Comparison of ENCODE assay signal across 9 cellular contexts in the genomic region with DNA sequence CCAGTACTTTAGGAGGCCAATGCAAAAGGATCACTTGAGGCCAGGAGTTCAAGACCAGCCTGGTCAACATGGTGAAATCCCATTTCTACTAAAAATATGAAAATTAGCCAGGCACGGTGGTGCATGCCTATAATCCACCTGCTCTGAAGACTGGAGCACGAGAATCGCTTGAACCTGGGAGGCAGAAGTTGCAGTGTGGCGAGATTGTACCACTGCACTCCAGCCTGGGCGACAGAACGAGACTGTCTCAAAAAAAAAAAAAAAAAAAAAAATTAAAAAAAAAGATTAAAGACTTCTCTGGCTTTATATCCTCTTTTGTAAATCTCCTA. TPM values are rescaled to one million over a fixed set of nuclear protein-coding genes. Genes with fewer than 3 reads are reported as not detected.
DNase-seq lines count a peak whose midpoint lies in the region; ATAC-seq, FAIRE-seq and TF ChIP-seq lines count a peak whose summit lies in the region.
"Not testable (repeated sequence)": the region's sequence is repeated elsewhere in the genome, so short reads cannot be mapped to it uniquely, and the experiment has no call there.
"Had no signal": no experiment of that assay in that cellular context is flagged by ENCODE, and none has a peak within 500 bp of the region (broad histone marks: within the 10 kb centered on the region; RNA-seq: fewer than 3 reads in every experiment).

No MANE protein-coding gene starts in this region.

- peak overlapping the region; percentile 57 to 78 for H3K4me3 ChIP-seq in duodenal mucosa (ENCODE audit: low read depth in 1 of 2, low read length in 2 of 2)
- H3K4me3 ChIP-seq in HepG2 (replicated peaks in 1 of 3; ENCODE audit: insufficient read depth in 1 of 3, low read depth in 2 of 3, low read length in 3 of 3), result not testable (repeated sequence)
- H3K4me3 ChIP-seq in skeletal muscle tissue (ENCODE audit: low read length in 3 of 3), result peak overlapping the region in 1 of 3 donors; percentile 18

- not testable (repeated sequence) for TF ChIP-seq CTCF in RWPE1 (conservative IDR thresholded peaks at IDR 0.05; ENCODE audit: low read depth); HepG2 (CRISPR knock-in tag; IDR thresholded peaks at IDR 0.05)

- not testable (repeated sequence) for DNase-seq in RWPE1 (ENCODE audit: low spot score); HepG2 (ENCODE audit: low spot score)
- DNase-seq in activated T-helper 1 cell treated with Interleukin-2 at 50 U/mL for 16 hours (ENCODE audit: low read depth), result peak; percentile 15

- CTCF ChIA-PET in RWPE1 (lab: Yijun Ruan, JAX); HepG2 (lab: Yijun Ruan, JAX; ENCODE audit: low intra/inter-chr PET ratio, low total read pairs): not testable (repeated sequence)

- not testable (repeated sequence) for H3K27me3 ChIP-seq in duodenal mucosa (ENCODE audit: control insufficient read depth in 1 of 2, insufficient read depth in 2 of 2, low read length in 2 of 2); HepG2 (ENCODE audit: control insufficient read depth in 1 of 2, insufficient read depth in 2 of 2, low read length in 2 of 2); skeletal muscle tissue (ENCODE audit: control insufficient read depth in 3 of 3, insufficient read depth in 3 of 3, low read length in 3 of 3)

- POLR2A ChIA-PET in RWPE1 (lab: Yijun Ruan, JAX; ENCODE audit: low non-redundant PET); HepG2 (lab: Yijun Ruan, JAX): not testable (repeated sequence)

- WGBS in HepG2 (ENCODE audit: low lambda C conversion rate), result over 99% methylated on average over 6 of the region's 6 CpGs

- H4K20me1 ChIP-seq in HepG2 (ENCODE audit: insufficient read depth, low read length), result not testable (repeated sequence)

- not testable (repeated sequence) for FAIRE-seq in HepG2 (lab: Jason Lieb, UNC)

- TF ChIP-seq EP300 in HepG2 (IDR thresholded peaks at IDR 0.05; ENCODE audit: low read depth in 2 of 2, low read length in 2 of 2); HepG2 (CRISPR knock-in tag; IDR thresholded peaks at IDR 0.05; ENCODE audit: borderline replicate concordance): not testable (repeated sequence)

- H3K36me3 ChIP-seq in duodenal mucosa (ENCODE audit: control insufficient read depth in 1 of 2, insufficient read depth in 2 of 2, low read length in 2 of 2), result peaks cover 0 to 15% of the 10 kb centered on the region in 2 donors
- H3K36me3 ChIP-seq in HepG2 (replicated peaks in 1 of 2; ENCODE audit: control insufficient read depth in 1 of 2, insufficient read depth in 2 of 2, low read length in 2 of 2), result peaks cover 4 to 18% of the 10 kb centered on the region in 2 experiments; a peak in 4 of 5 replicates
- not testable (repeated sequence) for H3K36me3 ChIP-seq in skeletal muscle tissue (ENCODE audit: control insufficient read depth in 3 of 3, insufficient read depth in 3 of 3, low read length in 3 of 3)

- BruUV-seq in HepG2 (replicated peaks; lab: Mats Ljungman, UMichigan), result not testable (repeated sequence)

- intact Hi-C loops in HepG2 (cut with micrococcal nuclease; ENCODE audit: unreplicated experiment), result not testable (repeated sequence)

- peaks cover 89% of the 10 kb centered on the region for H3K79me2 ChIP-seq in HepG2 (ENCODE audit: insufficient read depth, low read length)

- not testable (repeated sequence) for TF ChIP-seq RAD21 in HepG2 (CRISPR knock-in tag; IDR thresholded peaks at IDR 0.05)

- not testable (repeated sequence) for H3K9me3 ChIP-seq in duodenal mucosa (ENCODE audit: control insufficient read depth in 1 of 2, low read length in 2 of 2); HepG2 (ENCODE audit: low read length); skeletal muscle tissue (ENCODE audit: control insufficient read depth in 3 of 3, low read length in 3 of 3)

- not testable (repeated sequence) for H2AFZ ChIP-seq in HepG2 (ENCODE audit: low read length)

- ATAC-seq in GM18873 (IDR thresholded peaks at IDR 0.05; ENCODE audit: low FRiP score, unreplicated experiment), result peak; percentile 22
- peak; percentile 18 for ATAC-seq in HG02943 (IDR thresholded peaks at IDR 0.05; ENCODE audit: low read depth, unreplicated experiment)
- not testable (repeated sequence) for ATAC-seq in HepG2

- in situ Hi-C loops in HepG2 (cut with HindIII; ENCODE audit: extremely low pct_ligation_motif_present, low pct_unique_long_range_greater_than_20kb), result not testable (repeated sequence)

- H3K4me1 ChIP-seq in duodenal mucosa (ENCODE audit: control insufficient read depth in 1 of 2, insufficient read depth in 2 of 2, low read length in 2 of 2) (peaks cover 17 to 19% of the 10 kb centered on the region in 2 donors), HepG2 (ENCODE audit: insufficient read depth, low read length) (peaks cover 54% of the 10 kb centered on the region), skeletal muscle tissue (ENCODE audit: control insufficient read depth in 3 of 3, insufficient read depth in 3 of 3, low read length in 3 of 3) (peaks cover 0 to 20% (median 0%) of the 10 kb centered on the region in 3 donors)

- H3K4me2 ChIP-seq in HepG2 (ENCODE audit: low read depth, low read length), result 0 out of 2 replicates have a peak overlapping the region, but pooled peaks have one; percentile 32

- not testable (repeated sequence) for TF ChIP-seq POLR2A in HepG2 (IDR thresholded peaks at IDR 0.05; ENCODE audit: insufficient read depth in 1 of 2, low read depth in 2 of 2, low read length in 2 of 2)

- H3K9ac ChIP-seq in duodenal mucosa (ENCODE audit: low read depth in 1 of 2, low read length in 2 of 2) (peak overlapping the region; percentile 9 to 90), skeletal muscle tissue (ENCODE audit: low read depth in 1 of 3, low read length in 3 of 3) (peak overlapping the region in 1 of 3 donors; percentile 5)
- not testable (repeated sequence) for H3K9ac ChIP-seq in HepG2 (ENCODE audit: insufficient read depth, low read depth, low read length)

- H3K27ac ChIP-seq in RWPE1 (peak overlapping the region; percentile 55; the same call in 1 of the 2 replicates), duodenal mucosa (ENCODE audit: low read depth, low read length) (peak overlapping the region; percentile 62), skeletal muscle tissue (ENCODE audit: low read depth, low read length) (peak overlapping the region; percentile 68)
- not testable (repeated sequence) for H3K27ac ChIP-seq in HepG2 (ENCODE audit: extremely low read length, insufficient read depth, low read length)

RNA-seq across cellular contexts. Expression of a gene that starts 13.0 kb away (rescaled TPM):
- total RNA-seq in HepG2 (2016; rRNA removed; fragmentation: Illumina TruSeq; extraction: Trizol), result 78.8 and 118 TPM in 2 replicates
- 21.8 and 22.9 TPM in 2 replicates for total RNA-seq in HepG2 (2016; cell fraction: cytosol; rRNA removed; fragmentation: Illumina TruSeq; extraction: Trizol; ENCODE audit: low read depth)
- total RNA-seq in HepG2 (2016; cell fraction: insoluble cytoplasmic fraction; rRNA removed; fragmentation: Illumina TruSeq; extraction: Trizol), result 76.0 and 117 TPM in 2 replicates
- total RNA-seq in HepG2 (2016; cell fraction: membrane; rRNA removed; fragmentation: Illumina TruSeq; extraction: Trizol), result 29.8 and 32.6 TPM in 2 replicates
- total RNA-seq in HepG2 (2016; cell fraction: nucleus; rRNA removed; fragmentation: Illumina TruSeq; extraction: Trizol), result 76.8 and 78.9 TPM in 2 replicates
- 8.5 and 15.9 TPM in 2 replicates for polyA plus RNA-seq in HepG2 (2011; rRNA removed)
- 14.7 and 19.0 TPM in 2 replicates for polyA plus RNA-seq in HepG2 (2011; cell fraction: cytosol; rRNA removed)
- polyA plus RNA-seq in HepG2 (2011; cell fraction: nucleus; rRNA removed), result 15.3 and 15.9 TPM in 2 replicates
- polyA plus RNA-seq in HepG2 (2012), result 36.0 and 49.9 TPM in 2 replicates
- 2.5 and 2.6 TPM in 2 replicates for polyA plus RNA-seq in HepG2 (2016; cell fraction: cytosol; fragmentation: Illumina TruSeq; extraction: Trizol; ENCODE audit: low read depth)
- 97.4 and 97.7 TPM in 2 replicates for polyA plus RNA-seq in HepG2 (2016; cell fraction: insoluble cytoplasmic fraction; fragmentation: Illumina TruSeq; extraction: Trizol; ENCODE audit: low read depth)
- polyA plus RNA-seq in HepG2 (2016; cell fraction: membrane; fragmentation: Illumina TruSeq; extraction: Trizol; ENCODE audit: low read depth), result 7.6 and 11.5 TPM in 2 replicates
- 67.8 and 70.4 TPM in 2 replicates for polyA plus RNA-seq in HepG2 (2016; cell fraction: nucleus; fragmentation: Illumina TruSeq; extraction: Trizol; ENCODE audit: insufficient read depth, low read depth)
- 29.7 and 32.1 TPM in 2 replicates for polyA minus RNA-seq in HepG2 (2011; rRNA and poly(A)+ RNA removed; ENCODE audit: low replicate concordance)
- 50.7 and 53.5 TPM in 2 replicates for polyA minus RNA-seq in HepG2 (2011; cell fraction: cytosol; rRNA and poly(A)+ RNA removed)
- polyA minus RNA-seq in HepG2 (2011; cell fraction: nucleus; rRNA and poly(A)+ RNA removed), result 59.6 and 61.7 TPM in 2 replicates
- total RNA-seq in skeletal muscle tissue, result 47.5 TPM

RNA-seq across cellular contexts. Expression of a gene that starts 53.6 kb away (rescaled TPM):
- 41.9 and 82.0 TPM in 2 replicates for total RNA-seq in HepG2 (2016; rRNA removed; fragmentation: Illumina TruSeq; extraction: Trizol)
- total RNA-seq in HepG2 (2016; cell fraction: cytosol; rRNA removed; fragmentation: Illumina TruSeq; extraction: Trizol; ENCODE audit: low read depth), result 4.8 and 6.1 TPM in 2 replicates
- 38.0 and 82.0 TPM in 2 replicates for total RNA-seq in HepG2 (2016; cell fraction: insoluble cytoplasmic fraction; rRNA removed; fragmentation: Illumina TruSeq; extraction: Trizol)
- 12.2 and 15.5 TPM in 2 replicates for total RNA-seq in HepG2 (2016; cell fraction: membrane; rRNA removed; fragmentation: Illumina TruSeq; extraction: Trizol)
- 91.7 and 106 TPM in 2 replicates for total RNA-seq in HepG2 (2016; cell fraction: nucleus; rRNA removed; fragmentation: Illumina TruSeq; extraction: Trizol)
- polyA plus RNA-seq in HepG2 (2011; rRNA removed), result 22.6 and 25.3 TPM in 2 replicates
- 14.6 and 18.2 TPM in 2 replicates for polyA plus RNA-seq in HepG2 (2011; cell fraction: cytosol; rRNA removed)
- 12.6 and 12.7 TPM in 2 replicates for polyA plus RNA-seq in HepG2 (2011; cell fraction: nucleus; rRNA removed)
- polyA plus RNA-seq in HepG2 (2012), result 28.3 and 43.2 TPM in 2 replicates
- polyA plus RNA-seq in HepG2 (2016; cell fraction: cytosol; fragmentation: Illumina TruSeq; extraction: Trizol; ENCODE audit: low read depth), result 2.7 and 3.0 TPM in 2 replicates
- polyA plus RNA-seq in HepG2 (2016; cell fraction: insoluble cytoplasmic fraction; fragmentation: Illumina TruSeq; extraction: Trizol; ENCODE audit: low read depth), result 26.6 and 27.9 TPM in 2 replicates
- polyA plus RNA-seq in HepG2 (2016; cell fraction: membrane; fragmentation: Illumina TruSeq; extraction: Trizol; ENCODE audit: low read depth), result 5.6 and 7.1 TPM in 2 replicates
- 95.1 and 96.3 TPM in 2 replicates for polyA plus RNA-seq in HepG2 (2016; cell fraction: nucleus; fragmentation: Illumina TruSeq; extraction: Trizol; ENCODE audit: insufficient read depth, low read depth)
- 0.02 and 40.4 TPM in 2 replicates for polyA minus RNA-seq in HepG2 (2011; rRNA and poly(A)+ RNA removed; ENCODE audit: low replicate concordance)
- polyA minus RNA-seq in HepG2 (2011; cell fraction: cytosol; rRNA and poly(A)+ RNA removed), result 25.4 and 30.9 TPM in 2 replicates
- 19.8 and 25.6 TPM in 2 replicates for polyA minus RNA-seq in HepG2 (2011; cell fraction: nucleus; rRNA and poly(A)+ RNA removed)
- 1.0 TPM for total RNA-seq in skeletal muscle tissue
- total RNA-seq: LHCN-M2, occipital lobe had no signal
